Comparison of ENCODE assay signal across 1 cellular context in genomic region chr1:91404151-91405012, GRCh38.
TF ChIP-seq lines count a peak whose summit lies in the region.

Gene HFM1 (minus strand): TSS chr1:91404837. CDS start chr1:91401082, 3,755 bp downstream.

TF ChIP-seq in HCT116, 20 proteins besides CTCF, POLR2A, EP300 and RAD21 (continued from another document):
- no peak for TF ChIP-seq ZBTB33 (IDR thresholded peaks at IDR 0.05; ENCODE audit: extremely low read depth, insufficient replicate concordance, low read length)
- no peak for TF ChIP-seq EGR1 (IDR thresholded peaks at IDR 0.05; ENCODE audit: low read depth)
- peak; percentile 58; the same call in 1 of the 2 replicates for TF ChIP-seq POLR2AphosphoS5 (IDR thresholded peaks at IDR 0.05; ENCODE audit: low read depth, low read length)
